ENCODE assay signal across 27 cellular contexts in the genomic region with DNA sequence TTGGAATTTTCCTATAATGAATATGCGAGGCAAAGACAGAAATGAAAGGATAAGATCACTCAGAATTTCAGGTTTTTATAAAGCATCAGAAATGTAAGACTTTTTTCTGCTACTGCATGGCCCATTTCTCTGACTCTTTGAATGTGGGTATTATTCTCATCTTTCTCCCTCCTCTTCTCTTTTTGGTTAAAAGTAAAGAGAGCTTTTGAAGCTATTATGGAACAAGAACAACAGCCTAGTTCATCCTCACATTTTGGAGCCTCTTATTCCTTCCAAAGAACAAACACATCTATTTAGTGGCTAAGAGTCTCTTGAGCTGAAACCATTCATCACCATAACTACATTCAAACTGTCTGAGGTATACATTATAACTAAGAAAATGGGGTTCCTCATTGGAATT. TPM values are rescaled to one million over a fixed set of nuclear protein-coding genes. Genes with fewer than 3 reads are reported as not detected.
"Had no signal": no experiment of that assay in that cellular context is flagged by ENCODE, and none has a peak within 500 bp of the region (broad histone marks: within the 10 kb centered on the region; RNA-seq: fewer than 3 reads in every experiment).

No MANE protein-coding gene starts in this region.

- DNase-seq: colonic mucosa; dermis blood vessel endothelial cell; effector memory CD8-positive, alpha-beta T cell; gastrocnemius medialis; head of caudate nucleus; left ventricle myocardium superior; lower lobe of right lung; mesenchymal stem cell; mucosa of descending colon; naive B cell; stimulated activated CD4-positive, alpha-beta T cell treated with anti-CD3 and anti-CD28 coated beads, Interleukin-2, amount 100 ng/mL, for 24 hours; stimulated activated CD4-positive, alpha-beta T cell treated with anti-CD3 and anti-CD28 coated beads, Interleukin-4, amount 100 ng/mL, for 24 hours; stimulated activated naive CD4-positive, alpha-beta T cell treated with Interleukin-2 at 50 U/mL for 16 hours; stomach; upper lobe of left lung had no signal

- H3K9me3 ChIP-seq: colonic mucosa, gastrocnemius medialis, mucosa of descending colon, prostate gland, thoracic aorta had no signal

- ATAC-seq: effector memory CD8-positive, alpha-beta T cell; gastrocnemius medialis; left ventricle myocardium superior; lower lobe of right lung; mucosa of descending colon; natural killer cell treated with Interleukin-12 subunit alpha and Interleukin-12 subunit beta and Interleukin-15 and Interleukin-18, amount 100 ng/mL, for 72 hours; sciatic nerve; stimulated activated effector memory CD8-positive, alpha-beta T cell treated with anti-CD3 and anti-CD28 coated beads, Interleukin-12 subunit alpha, Interleukin-12 subunit beta, amount 100 ng/mL, for 72 hours had no signal

- H3K4me1 ChIP-seq: colonic mucosa, gastrocnemius medialis, lower lobe of right lung, neural progenitor cell, parathyroid adenoma, prostate gland, right atrium auricular region, stomach, tibial nerve, upper lobe of left lung had no signal

- H3K27ac ChIP-seq: colonic mucosa, gastrocnemius medialis, lower lobe of right lung, neural progenitor cell, parathyroid adenoma, prostate gland, right atrium auricular region, stomach, thoracic aorta, tibial nerve, upper lobe of left lung had no signal

- H3K36me3 ChIP-seq: colonic mucosa, gastrocnemius medialis, lower lobe of right lung, neural progenitor cell, prostate gland, right atrium auricular region, stomach, thoracic aorta, tibial nerve, upper lobe of left lung had no signal

- H3K27me3 ChIP-seq: colonic mucosa, gastrocnemius medialis, neural progenitor cell, right atrium auricular region, stomach, tibial nerve, upper lobe of left lung had no signal

- H3K4me3 ChIP-seq: colonic mucosa, gastrocnemius medialis, lower lobe of right lung, mucosa of descending colon, neural progenitor cell, prostate gland, right atrium auricular region, stomach, thoracic aorta, tibial nerve, upper lobe of left lung had no signal

- H3K4me2 ChIP-seq: neural progenitor cell had no signal

- FAIRE-seq: endometrium, keratinocyte, urothelium cell line had no signal

RNA-seq across cellular contexts. Expression of a gene that starts 19.4 kb away (rescaled TPM):
- total RNA-seq: natural killer cell treated with Interleukin-12 subunit alpha and Interleukin-12 subunit beta and Interleukin-15 and Interleukin-18, amount 100 ng/mL, for 72 hours had no signal
